In the genomic region with DNA sequence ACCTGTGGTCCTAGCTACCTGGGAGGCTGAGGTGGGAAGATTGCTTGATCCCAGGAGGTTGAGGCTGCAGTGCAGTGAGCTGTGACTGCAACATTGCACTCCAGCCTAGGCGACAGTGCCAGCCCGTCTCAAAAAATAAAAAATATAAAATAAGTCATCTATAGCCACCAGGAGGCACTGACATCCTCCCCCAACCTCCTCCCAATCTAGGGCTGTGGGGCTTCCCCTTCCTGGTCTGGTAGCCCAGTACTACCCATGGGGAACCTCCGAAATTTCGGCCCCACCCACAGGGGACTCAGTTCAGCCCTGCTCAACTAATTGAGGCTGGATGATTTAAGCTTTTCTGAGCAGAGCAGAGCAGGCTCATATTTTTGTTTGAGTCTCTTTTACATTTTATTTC, we compare ENCODE assay signal across 8 cellular contexts. TPM values are rescaled to one million over a fixed set of nuclear protein-coding genes. Genes with fewer than 3 reads are reported as not detected.
DNase-seq lines count a peak whose midpoint lies in the region; ATAC-seq and TF ChIP-seq lines count a peak whose summit lies in the region.

No MANE protein-coding gene starts in this region.

- peaks cover 4% of the 10 kb centered on the region for H3K27me3 Mint-ChIP-seq in activated T-helper 2 cell treated with anti-CD3 and anti-CD28 coated beads, Interferon-gamma antibody, Interleukin-2, Interleukin-4, amounts not matched to agents 10 μg/mL and 5 μg/mL and 100 μg/mL, durations not matched to agents 14 hours and 24 hours and 36 hours (ENCODE audit: low read depth)

- H3K4me3 ChIP-seq in lower lobe of right lung (no peak overlapping the region), suprapubic skin (no peak overlapping the region)

- H3K36me3 Mint-ChIP-seq in activated T-helper 2 cell treated with anti-CD3 and anti-CD28 coated beads, Interferon-gamma antibody, Interleukin-2, Interleukin-4, amounts not matched to agents 10 μg/mL and 5 μg/mL and 100 μg/mL, durations not matched to agents 14 hours and 24 hours and 36 hours (ENCODE audit: low read depth): no peaks in the 10 kb centered on the region

- intact Hi-C loops in activated T-helper 2 cell treated with anti-CD3 and anti-CD28 coated beads, Interferon-gamma antibody, Interleukin-2, Interleukin-4, amounts not matched to agents 10 μg/mL and 5 μg/mL and 100 μg/mL, durations not matched to agents 14 hours and 24 hours and 36 hours (cut with micrococcal nuclease): loop anchor here (10.0 kb wide), 1 partner anchor 69 kb away; no protein-coding TSS in a partner anchor
- intact Hi-C loops in lower lobe of right lung (cut with DNase I): no loop called here

- H3K27ac ChIP-seq in lower lobe of right lung (peak overlapping the region; percentile 18), suprapubic skin (no peak overlapping the region)

- peaks cover 28% of the 10 kb centered on the region for H3K4me1 Mint-ChIP-seq in activated T-helper 2 cell treated with anti-CD3 and anti-CD28 coated beads, Interferon-gamma antibody, Interleukin-2, Interleukin-4, amounts not matched to agents 10 μg/mL and 5 μg/mL and 100 μg/mL, durations not matched to agents 14 hours and 24 hours and 36 hours (ENCODE audit: low read depth)

- DNase-seq in D341Med (ENCODE audit: low spot score) (peak; percentile 48), NOMO-1 (lab: John Stamatoyannopoulos, UW; ENCODE audit: unreplicated experiment in 2 of 2) (peak; percentile 83 to 87), lower lobe of right lung (peak; percentile 71), NCI-H446 (lab: John Stamatoyannopoulos, UW) (no peak), suprapubic skin (ENCODE audit: low spot score in 2 of 2) (no peak), pons (ENCODE audit: low spot score) (no peak)
- DNase-seq in activated T-helper 2 cell treated with anti-CD3 and anti-CD28 coated beads, Interferon-gamma antibody, Interleukin-2, Interleukin-4, amounts not matched to agents 10 μg/mL and 5 μg/mL and 100 μg/mL, durations not matched to agents 14 hours and 24 hours and 36 hours (ENCODE audit: low spot score): peak; percentile 60

- H3K4me3 Mint-ChIP-seq in activated T-helper 2 cell treated with anti-CD3 and anti-CD28 coated beads, Interferon-gamma antibody, Interleukin-2, Interleukin-4, amounts not matched to agents 10 μg/mL and 5 μg/mL and 100 μg/mL, durations not matched to agents 14 hours and 24 hours and 36 hours (ENCODE audit: low read depth): no peak overlapping the region

- peak overlapping the region; percentile 38 for H3K27ac Mint-ChIP-seq in activated T-helper 2 cell treated with anti-CD3 and anti-CD28 coated beads, Interferon-gamma antibody, Interleukin-2, Interleukin-4, amounts not matched to agents 10 μg/mL and 5 μg/mL and 100 μg/mL, durations not matched to agents 14 hours and 24 hours and 36 hours

- ATAC-seq in GM21515 (IDR thresholded peaks at IDR 0.05; ENCODE audit: unreplicated experiment) (peak; percentile 55), lower lobe of right lung (peak; percentile 34 to 53)

- 8% methylated on average over 4 of the region's 4 CpGs for WGBS in suprapubic skin

- H3K36me3 ChIP-seq in lower lobe of right lung (no peaks in the 10 kb centered on the region), suprapubic skin (no peaks in the 10 kb centered on the region)

- H3K4me1 ChIP-seq in lower lobe of right lung (peaks cover 22% of the 10 kb centered on the region), suprapubic skin (peaks cover 14% of the 10 kb centered on the region)

- no peak for TF ChIP-seq POLR2A in suprapubic skin (IDR thresholded peaks at IDR 0.05)

- peak; percentile 22 for TF ChIP-seq CTCF in lower lobe of right lung (IDR thresholded peaks at IDR 0.05)
- TF ChIP-seq CTCF in suprapubic skin (IDR thresholded peaks at IDR 0.05): no peak

- H3K9me3 ChIP-seq in lower lobe of right lung (no peaks in the 10 kb centered on the region), suprapubic skin (no peaks in the 10 kb centered on the region)

- no peaks in the 10 kb centered on the region for H3K27me3 ChIP-seq in lower lobe of right lung (ENCODE audit: low read depth)
- H3K27me3 ChIP-seq in suprapubic skin: peaks cover 18% of the 10 kb centered on the region

- no peaks in the 10 kb centered on the region for H3K9me3 Mint-ChIP-seq in activated T-helper 2 cell treated with anti-CD3 and anti-CD28 coated beads, Interferon-gamma antibody, Interleukin-2, Interleukin-4, amounts not matched to agents 10 μg/mL and 5 μg/mL and 100 μg/mL, durations not matched to agents 14 hours and 24 hours and 36 hours

- no peak for TF ChIP-seq EP300 in suprapubic skin (IDR thresholded peaks at IDR 0.05)

RNA-seq across cellular contexts. Expression of a gene that starts 3.2 kb away (rescaled TPM):
- not detected in 2 replicates for total RNA-seq in activated T-helper 2 cell treated with anti-CD3 and anti-CD28 coated beads, Interferon-gamma antibody, Interleukin-2, Interleukin-4, amounts not matched to agents 10 μg/mL and 5 μg/mL and 100 μg/mL, durations not matched to agents 14 hours and 24 hours and 36 hours
- not detected for total RNA-seq in lower lobe of right lung
- not detected for total RNA-seq in suprapubic skin

RNA-seq across cellular contexts. Expression of a gene that starts 16.5 kb away (rescaled TPM):
- 0.09 and 0.18 TPM in 2 replicates for total RNA-seq in activated T-helper 2 cell treated with anti-CD3 and anti-CD28 coated beads, Interferon-gamma antibody, Interleukin-2, Interleukin-4, amounts not matched to agents 10 μg/mL and 5 μg/mL and 100 μg/mL, durations not matched to agents 14 hours and 24 hours and 36 hours
- 11.9 TPM for total RNA-seq in lower lobe of right lung
- total RNA-seq in suprapubic skin: 10 to 100 TPM; 18.3 to 22.5 (median 20.9) TPM

RNA-seq across cellular contexts. Expression of a gene that starts 30.4 kb away (rescaled TPM):
- 773 and 798 TPM in 2 replicates for total RNA-seq in activated T-helper 2 cell treated with anti-CD3 and anti-CD28 coated beads, Interferon-gamma antibody, Interleukin-2, Interleukin-4, amounts not matched to agents 10 μg/mL and 5 μg/mL and 100 μg/mL, durations not matched to agents 14 hours and 24 hours and 36 hours
- total RNA-seq in lower lobe of right lung (79.1 TPM), suprapubic skin (10 to 100 TPM in 1 of 4 donors, 1 to 10 TPM in 3; 2.6 to 11.9 (median 6.1) TPM)

RNA-seq across cellular contexts. Expression of a gene that starts 39.0 kb away (rescaled TPM):
- 9.1 and 9.3 TPM in 2 replicates for total RNA-seq in activated T-helper 2 cell treated with anti-CD3 and anti-CD28 coated beads, Interferon-gamma antibody, Interleukin-2, Interleukin-4, amounts not matched to agents 10 μg/mL and 5 μg/mL and 100 μg/mL, durations not matched to agents 14 hours and 24 hours and 36 hours
- total RNA-seq in lower lobe of right lung (10.2 TPM), suprapubic skin (10 to 100 TPM; 14.0 to 18.0 (median 16.4) TPM)

RNA-seq across cellular contexts. Expression of a gene that starts 49.5 kb away (rescaled TPM):
- 7.7 TPM in 2 replicates for total RNA-seq in activated T-helper 2 cell treated with anti-CD3 and anti-CD28 coated beads, Interferon-gamma antibody, Interleukin-2, Interleukin-4, amounts not matched to agents 10 μg/mL and 5 μg/mL and 100 μg/mL, durations not matched to agents 14 hours and 24 hours and 36 hours
- 22.7 TPM for total RNA-seq in lower lobe of right lung
- under 1 TPM in 3 of 4 donors, not detected in 1; 0.51 to 0.87 (median 0.83) TPM for total RNA-seq in suprapubic skin

Comparison
In these comparisons a context has a peak if more than half of its experiments do, and no peak if none do; other contexts are left out.
1. DNase-seq: peak in D341Med (single experiment), NOMO-1 (2 of 2), activated T-helper 2 cell treated with anti-CD3 and anti-CD28 coated beads, Interferon-gamma antibody, Interleukin-2, Interleukin-4, amounts not matched to agents 10 μg/mL and 5 μg/mL and 100 μg/mL, durations not matched to agents 14 hours and 24 hours and 36 hours (single experiment) and lower lobe of right lung (single experiment); none in NCI-H446 (0 of 2), suprapubic skin (0 of 2) and pons (single experiment).
2. RNA of a gene that starts 16.5 kb away (total RNA-seq): 18.3 to 22.5 TPM in suprapubic skin and 11.9 TPM in lower lobe of right lung (single experiment); 0.09 to 0.18 TPM in activated T-helper 2 cell treated with anti-CD3 and anti-CD28 coated beads, Interferon-gamma antibody, Interleukin-2, Interleukin-4, amounts not matched to agents 10 μg/mL and 5 μg/mL and 100 μg/mL, durations not matched to agents 14 hours and 24 hours and 36 hours; every median in the first group is over 10 times any median in the second.